Comparison of ENCODE assay signal across 11 cellular contexts in the genomic region with DNA sequence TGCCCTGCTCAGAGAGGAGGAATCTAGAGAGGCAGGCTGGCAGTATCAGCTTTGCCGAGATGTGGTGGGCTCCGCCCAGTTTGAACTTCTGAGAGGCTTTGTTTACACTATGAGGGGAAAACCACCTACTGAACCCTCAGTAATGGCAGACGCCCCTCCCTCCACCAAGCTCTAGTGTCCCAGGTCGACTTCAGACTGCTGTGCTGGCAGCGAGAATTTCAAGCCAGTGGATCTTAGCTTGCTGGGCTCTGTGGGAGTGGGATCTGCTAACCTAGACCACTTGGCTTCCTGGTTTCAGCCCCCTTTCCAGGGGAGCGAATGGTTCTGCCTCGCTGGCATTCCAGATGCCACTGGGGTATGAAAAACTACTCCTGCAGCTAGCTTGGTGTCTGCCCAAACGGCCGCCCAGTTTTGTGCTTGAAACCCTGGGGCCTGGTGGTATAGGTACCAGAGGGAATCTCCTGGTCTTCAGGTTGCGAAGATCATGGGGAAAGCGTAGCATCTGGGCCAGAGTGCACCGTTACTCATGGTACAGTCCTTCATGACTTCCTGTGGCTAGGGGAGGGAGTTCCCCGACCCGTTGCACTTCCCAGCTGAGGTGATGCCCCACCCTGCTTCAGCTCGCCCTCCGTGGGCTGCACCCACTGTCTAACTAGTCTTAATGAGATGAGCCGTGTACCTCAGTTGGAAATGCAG. TPM values are rescaled to one million over a fixed set of nuclear protein-coding genes. Genes with fewer than 3 reads are reported as not detected.
A peak's percentile ranks its signal among the peaks of the same experiment; 100 is the strongest.
DNase-seq lines count a peak whose midpoint lies in the region; ATAC-seq and TF ChIP-seq lines count a peak whose summit lies in the region.
"Had no signal": no experiment of that assay in that cellular context is flagged by ENCODE, and none has a peak within 500 bp of the region (broad histone marks: within the 10 kb centered on the region; RNA-seq: fewer than 3 reads in every experiment).

No MANE protein-coding gene starts in this region.

- H3K27ac ChIP-seq in left ventricle myocardium inferior (replicated peaks) = no peak overlapping the region
- H3K27ac ChIP-seq in OCI-LY1 (ENCODE audit: low read depth, low read length, poor library complexity, severe bottlenecking) = no peak overlapping the region
- peak overlapping the region in 2 of 4 donors; percentile 17 to 46 for H3K27ac ChIP-seq in upper lobe of left lung
- H3K27ac ChIP-seq: A549, epithelial cell of prostate, right atrium auricular region had no signal

- peak; percentile 79 for DNase-seq in cardiac septum (ENCODE audit: low spot score)
- DNase-seq in left ventricle myocardium inferior = no peak
- DNase-seq in activated naive CD4-positive, alpha-beta T cell treated with anti-CD3 and anti-CD28 coated beads, Interleukin-2, amount 50 U/mL, for 72 hours (ENCODE audit: low spot score in 2 of 2) = peak in 1 of 2 donors; percentile 68
- DNase-seq in upper lobe of left lung = peak; percentile 24 to 45
- DNase-seq in D341Med (ENCODE audit: low spot score) = no peak
- DNase-seq in GM03348 (ENCODE audit: low spot score) = no peak
- DNase-seq in Ammon's horn (ENCODE audit: low spot score) = no peak

- H3K9ac ChIP-seq in OCI-LY1 (ENCODE audit: low read length) = no peak overlapping the region

- 57 to 72% methylated on average over 6 to 17 of the region's 17 CpGs for WGBS in upper lobe of left lung, 2 donors

- H3K4me2 ChIP-seq in OCI-LY1 (ENCODE audit: low read length) = peak overlapping the region; percentile 33; the same call in 1 of the 2 replicates
- H3K4me2 ChIP-seq: A549 had no signal

- H3K36me3 Mint-ChIP-seq in activated naive CD4-positive, alpha-beta T cell treated with anti-CD3 and anti-CD28 coated beads, Interleukin-2, amount 50 U/mL, for 72 hours = peaks cover 23 to 24% of the 10 kb centered on the region in 2 donors

- H3K9me2 ChIP-seq in OCI-LY1 (ENCODE audit: low read depth, low read length) = no peaks in the 10 kb centered on the region

- no peak for TF ChIP-seq POLR2A in upper lobe of left lung (IDR thresholded peaks at IDR 0.05)

- no peaks in the 10 kb centered on the region for H3K27me3 ChIP-seq in left ventricle myocardium inferior (ENCODE audit: low read depth)
- H3K27me3 ChIP-seq in OCI-LY1 (ENCODE audit: insufficient read depth, low read length) = no peaks in the 10 kb centered on the region
- no peaks in the 10 kb centered on the region for H3K27me3 ChIP-seq in upper lobe of left lung
- H3K27me3 ChIP-seq: right atrium auricular region had no signal

- no peaks in the 10 kb centered on the region for H4K20me1 ChIP-seq in OCI-LY1 (ENCODE audit: insufficient read depth, low read length)

- no peaks in the 10 kb centered on the region for H3K36me3 ChIP-seq in left ventricle myocardium inferior
- H3K36me3 ChIP-seq in OCI-LY1 (ENCODE audit: insufficient read depth, low read length) = no peaks in the 10 kb centered on the region
- no peaks in the 10 kb centered on the region for H3K36me3 ChIP-seq in upper lobe of left lung
- H3K36me3 ChIP-seq: right atrium auricular region had no signal

- no peak for TF ChIP-seq EP300 in upper lobe of left lung (IDR thresholded peaks at IDR 0.05)

- TF ChIP-seq CTCF in left ventricle myocardium inferior (IDR thresholded peaks at IDR 0.05; ENCODE audit: borderline replicate concordance) (no peak), OCI-LY1 (IDR thresholded peaks at IDR 0.05; ENCODE audit: low read length) (no peak), upper lobe of left lung (IDR thresholded peaks at IDR 0.05) (no peak)

- peaks cover 17% of the 10 kb centered on the region for H3K9me3 ChIP-seq in left ventricle myocardium inferior (replicated peaks)
- H3K9me3 ChIP-seq in OCI-LY1 (ENCODE audit: low read length) = no peaks in the 10 kb centered on the region
- H3K9me3 ChIP-seq in upper lobe of left lung = peaks cover 0 to 7% (median 0%) of the 10 kb centered on the region in 4 donors
- H3K9me3 ChIP-seq: A549 had no signal

- H2AFZ ChIP-seq in OCI-LY1 (ENCODE audit: low read length) = peak overlapping the region; percentile 62; the same call in 1 of the 2 replicates

- no peak overlapping the region for H3K27ac Mint-ChIP-seq in activated naive CD4-positive, alpha-beta T cell treated with anti-CD3 and anti-CD28 coated beads, Interleukin-2, amount 50 U/mL, for 72 hours

- H3K9me3 Mint-ChIP-seq in activated naive CD4-positive, alpha-beta T cell treated with anti-CD3 and anti-CD28 coated beads, Interleukin-2, amount 50 U/mL, for 72 hours = peaks cover 12 to 16% of the 10 kb centered on the region in 2 donors

- ATAC-seq in activated naive CD4-positive, alpha-beta T cell treated with anti-CD3 and anti-CD28 coated beads, Interleukin-2, amount 50 U/mL, for 72 hours = peak; percentile 60 to 92
- ATAC-seq in upper lobe of left lung (ENCODE audit: low FRiP score in 2 of 2) = no peak
- ATAC-seq: A549 had no signal

- H3K4me3 ChIP-seq in left ventricle myocardium inferior (no peak overlapping the region), OCI-LY1 (ENCODE audit: low read depth, low read length, poor library complexity, severe bottlenecking) (peak overlapping the region; percentile 14), upper lobe of left lung (peak overlapping the region in 1 of 4 donors; percentile 8)
- H3K4me3 ChIP-seq: A549, right atrium auricular region had no signal

- H3F3A ChIP-seq in OCI-LY1 (ENCODE audit: insufficient read depth, low read length) = no peaks in the 10 kb centered on the region

- H3K79me2 ChIP-seq in OCI-LY1 (ENCODE audit: insufficient read depth, low read length) = no peaks in the 10 kb centered on the region

- H3K4me1 ChIP-seq in left ventricle myocardium inferior (no peaks in the 10 kb centered on the region), OCI-LY1 (ENCODE audit: insufficient read depth, low read length, severe bottlenecking) (peaks cover 20% of the 10 kb centered on the region), upper lobe of left lung (peaks cover 7 to 17% (median 9%) of the 10 kb centered on the region in 4 donors)
- H3K4me1 ChIP-seq: A549, right atrium auricular region had no signal

- intact Hi-C loops in cardiac septum (cut with DNase I) = no loop called here
- intact Hi-C loops in left ventricle myocardium inferior (cut with micrococcal nuclease) = no loop called here

RNA-seq across cellular contexts. Expression of a gene that starts 43.6 kb away (rescaled TPM):
- total RNA-seq in cardiac septum = 21.3 TPM
- 10.2 TPM for total RNA-seq in left ventricle myocardium inferior
- 10 to 100 TPM; 14.4 to 24.4 TPM for total RNA-seq in activated naive CD4-positive, alpha-beta T cell treated with anti-CD3 and anti-CD28 coated beads, Interleukin-2, amount 50 U/mL, for 72 hours
- 10 to 100 TPM in 4 of 6 donors, 1 to 10 TPM in 2; 2.2 to 18.3 (median 15.4) TPM for total RNA-seq in upper lobe of left lung

Comparison
In these comparisons a context has a peak if more than half of its experiments do, and no peak if none do; other contexts are left out.
1. DNase-seq: peak in cardiac septum (single experiment) and upper lobe of left lung (2 of 2); none in left ventricle myocardium inferior (single experiment), D341Med (single experiment), GM03348 (single experiment) and Ammon's horn (single experiment).
2. ATAC-seq: peak in activated naive CD4-positive, alpha-beta T cell treated with anti-CD3 and anti-CD28 coated beads, Interleukin-2, amount 50 U/mL, for 72 hours (2 of 2); none in upper lobe of left lung (0 of 2).